ENCODE assay signal across 12 cellular contexts in genomic region chr2:122748552-122749011, GRCh38.
A peak's percentile ranks its signal among the peaks of the same experiment; 100 is the strongest.
DNase-seq lines count a peak whose midpoint lies in the region; ATAC-seq, FAIRE-seq and TF ChIP-seq lines count a peak whose summit lies in the region.
"Had no signal": no experiment of that assay in that cellular context is flagged by ENCODE, and none has a peak within 500 bp of the region (broad histone marks: within the 10 kb centered on the region; RNA-seq: fewer than 3 reads in every experiment).

No MANE protein-coding gene starts in this region.

- intact Hi-C loops in Right ventricle myocardium superior (cut with DNase I): no loop called here
- intact Hi-C loops in left ventricle myocardium inferior (cut with micrococcal nuclease): no loop called here
- intact Hi-C loops in mucosa of descending colon (cut with DNase I, micrococcal nuclease): no loop called here
- intact Hi-C loops in lower lobe of right lung (cut with DNase I): no loop called here

- peak; percentile 25 for ATAC-seq in Right ventricle myocardium superior (ENCODE audit: poor library complexity)
- no peak for ATAC-seq in foreskin keratinocyte
- no peak for ATAC-seq in stimulated activated effector memory CD8-positive, alpha-beta T cell treated with anti-CD3 and anti-CD28 coated beads, Interleukin-12 subunit alpha, Interleukin-12 subunit beta, amount 100 ng/mL, for 72 hours
- no peak for ATAC-seq in mucosa of descending colon
- ATAC-seq in lower lobe of right lung: no peak

- no peak overlapping the region for H3K27ac Mint-ChIP-seq in stimulated activated effector memory CD8-positive, alpha-beta T cell treated with anti-CD3 and anti-CD28 coated beads, Interleukin-12 subunit alpha, Interleukin-12 subunit beta, amount 100 ng/mL, for 72 hours
- H3K27ac Mint-ChIP-seq: activated CD4-positive, alpha-beta memory T cell treated with anti-CD3 and anti-CD28 coated beads, Interleukin-2, amount 10 ng/mL, durations not matched to agents 7 days and 5 days had no signal

- no peak overlapping the region for H3K4me3 Mint-ChIP-seq in stimulated activated effector memory CD8-positive, alpha-beta T cell treated with anti-CD3 and anti-CD28 coated beads, Interleukin-12 subunit alpha, Interleukin-12 subunit beta, amount 100 ng/mL, for 72 hours
- H3K4me3 Mint-ChIP-seq: activated CD4-positive, alpha-beta memory T cell treated with anti-CD3 and anti-CD28 coated beads, Interleukin-2, amount 10 ng/mL, durations not matched to agents 7 days and 5 days had no signal

- no peaks in the 10 kb centered on the region for H3K4me1 Mint-ChIP-seq in stimulated activated effector memory CD8-positive, alpha-beta T cell treated with anti-CD3 and anti-CD28 coated beads, Interleukin-12 subunit alpha, Interleukin-12 subunit beta, amount 100 ng/mL, for 72 hours
- H3K4me1 Mint-ChIP-seq: activated CD4-positive, alpha-beta memory T cell treated with anti-CD3 and anti-CD28 coated beads, Interleukin-2, amount 10 ng/mL, durations not matched to agents 7 days and 5 days had no signal

- DNase-seq in Right ventricle myocardium superior: no peak
- DNase-seq in left ventricle myocardium inferior: no peak
- peak; percentile 28 for DNase-seq in SHP77 treated with DMSO at 0.1 percent for 48 hours (lab: John Stamatoyannopoulos, UW)
- peak; percentile 28 to 32 for DNase-seq in foreskin keratinocyte
- peak; percentile 68 for DNase-seq in urothelium cell line (ENCODE audit: low spot score)
- no peak for DNase-seq in stimulated activated effector memory CD8-positive, alpha-beta T cell treated with anti-CD3 and anti-CD28 coated beads, Interleukin-12 subunit alpha, Interleukin-12 subunit beta, amount 100 ng/mL, for 72 hours (ENCODE audit: low spot score in 2 of 2)
- DNase-seq in mucosa of descending colon: no peak
- no peak for DNase-seq in lower lobe of right lung
- DNase-seq: activated CD4-positive, alpha-beta memory T cell treated with anti-CD3 and anti-CD28 coated beads, Interleukin-2, amount 10 ng/mL, durations not matched to agents 7 days and 5 days; aorta; head of caudate nucleus had no signal

- H3K27me3 ChIP-seq in left ventricle myocardium inferior (ENCODE audit: low read depth) (no peaks in the 10 kb centered on the region), foreskin keratinocyte (no peaks in the 10 kb centered on the region), lower lobe of right lung (ENCODE audit: low read depth) (no peaks in the 10 kb centered on the region)
- H3K27me3 ChIP-seq: neutrophil had no signal

- peaks cover 14% of the 10 kb centered on the region for H3K9me3 Mint-ChIP-seq in stimulated activated effector memory CD8-positive, alpha-beta T cell treated with anti-CD3 and anti-CD28 coated beads, Interleukin-12 subunit alpha, Interleukin-12 subunit beta, amount 100 ng/mL, for 72 hours
- H3K9me3 Mint-ChIP-seq: activated CD4-positive, alpha-beta memory T cell treated with anti-CD3 and anti-CD28 coated beads, Interleukin-2, amount 10 ng/mL, durations not matched to agents 7 days and 5 days had no signal

- H3K27ac ChIP-seq in left ventricle myocardium inferior (replicated peaks) (no peak overlapping the region), foreskin keratinocyte (no peak overlapping the region), lower lobe of right lung (no peak overlapping the region)
- H3K27ac ChIP-seq: neutrophil had no signal

- H3K9me3 ChIP-seq in left ventricle myocardium inferior (replicated peaks): no peaks in the 10 kb centered on the region
- H3K9me3 ChIP-seq in mucosa of descending colon: no peaks in the 10 kb centered on the region
- no peaks in the 10 kb centered on the region for H3K9me3 ChIP-seq in lower lobe of right lung
- H3K9me3 ChIP-seq: neutrophil had no signal

- H3K36me3 Mint-ChIP-seq in stimulated activated effector memory CD8-positive, alpha-beta T cell treated with anti-CD3 and anti-CD28 coated beads, Interleukin-12 subunit alpha, Interleukin-12 subunit beta, amount 100 ng/mL, for 72 hours: no peaks in the 10 kb centered on the region

- H3K36me3 ChIP-seq in left ventricle myocardium inferior: no peaks in the 10 kb centered on the region
- no peaks in the 10 kb centered on the region for H3K36me3 ChIP-seq in mucosa of descending colon (ENCODE audit: low read depth)
- H3K36me3 ChIP-seq in lower lobe of right lung: no peaks in the 10 kb centered on the region
- H3K36me3 ChIP-seq: neutrophil had no signal

- FAIRE-seq in urothelium cell line (lab: Jason Lieb, UNC): peak; percentile 72

- no peaks in the 10 kb centered on the region for H3K4me1 ChIP-seq in left ventricle myocardium inferior
- no peaks in the 10 kb centered on the region for H3K4me1 ChIP-seq in foreskin keratinocyte
- H3K4me1 ChIP-seq in mucosa of descending colon (ENCODE audit: low read depth): no peaks in the 10 kb centered on the region
- no peaks in the 10 kb centered on the region for H3K4me1 ChIP-seq in lower lobe of right lung

- no peak overlapping the region for H3K4me3 ChIP-seq in left ventricle myocardium inferior
- H3K4me3 ChIP-seq in mucosa of descending colon: no peak overlapping the region
- no peak overlapping the region for H3K4me3 ChIP-seq in lower lobe of right lung

- TF ChIP-seq CTCF in left ventricle myocardium inferior (IDR thresholded peaks at IDR 0.05; ENCODE audit: borderline replicate concordance) (no peak), foreskin keratinocyte (conservative IDR thresholded peaks at IDR 0.05) (no peak), mucosa of descending colon (IDR thresholded peaks at IDR 0.05) (no peak), lower lobe of right lung (IDR thresholded peaks at IDR 0.05) (no peak)

Comparison
In these comparisons a context has a peak if more than half of its experiments do, and no peak if none do; other contexts are left out.
1. DNase-seq: peak in SHP77 treated with DMSO at 0.1 percent for 48 hours (single experiment), foreskin keratinocyte (2 of 2) and urothelium cell line (single experiment); none in Right ventricle myocardium superior (single experiment), left ventricle myocardium inferior (single experiment), stimulated activated effector memory CD8-positive, alpha-beta T cell treated with anti-CD3 and anti-CD28 coated beads, Interleukin-12 subunit alpha, Interleukin-12 subunit beta, amount 100 ng/mL, for 72 hours (0 of 2), mucosa of descending colon (0 of 3) and lower lobe of right lung (single experiment).